8 cellular contexts compared by ENCODE assay signal in the genomic region with DNA sequence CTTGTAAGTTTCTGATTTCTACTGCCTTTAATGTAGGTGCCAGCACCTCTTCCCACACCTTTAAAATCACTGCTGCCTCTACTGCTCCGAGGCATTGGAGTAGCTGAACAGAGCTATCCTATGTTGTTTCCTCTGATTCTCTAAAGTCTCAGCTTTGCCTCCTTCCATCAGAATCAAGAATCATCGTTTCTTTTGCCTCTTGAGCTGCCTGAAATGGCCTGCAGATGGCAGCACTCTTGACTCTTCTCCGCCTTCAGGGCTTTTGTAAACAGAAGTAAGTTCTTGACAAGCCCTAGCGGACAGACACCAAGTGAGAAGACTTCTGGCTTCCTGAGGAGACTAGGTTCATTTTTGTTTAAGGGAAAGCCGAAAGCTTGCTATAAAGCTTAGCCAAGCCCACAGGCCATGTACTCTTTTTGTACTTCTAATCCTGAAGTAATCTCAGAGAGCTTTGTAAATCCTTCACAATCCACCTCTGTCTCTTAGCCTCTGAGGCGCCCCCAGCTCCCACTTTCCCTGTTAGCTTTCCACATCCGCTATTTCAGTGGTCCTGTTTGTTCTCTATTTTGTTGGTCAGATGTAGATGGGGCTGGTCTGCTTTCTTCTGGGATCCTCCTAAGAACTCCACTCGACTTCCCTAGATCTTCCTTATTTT. TPM values are rescaled to one million over a fixed set of nuclear protein-coding genes. Genes with fewer than 3 reads are reported as not detected.
DNase-seq lines count a peak whose midpoint lies in the region; ATAC-seq and TF ChIP-seq lines count a peak whose summit lies in the region.

No MANE protein-coding gene starts in this region.

- H4K20me1 ChIP-seq in hepatocyte (ENCODE audit: insufficient read depth, poor library complexity, severe bottlenecking): no peaks in the 10 kb centered on the region

- H3K4me2 ChIP-seq in hepatocyte: peak overlapping the region; percentile 50

- no peak overlapping the region for H3K4me3 ChIP-seq in ascending aorta
- no peak overlapping the region for H3K4me3 ChIP-seq in hepatocyte

- intact Hi-C loops in ascending aorta (cut with DNase I): no loop called here

- no peaks in the 10 kb centered on the region for H3K36me3 ChIP-seq in ascending aorta
- H3K36me3 ChIP-seq in hepatocyte (replicated peaks; ENCODE audit: insufficient read depth, low read depth): no peaks in the 10 kb centered on the region

- peak; percentile 91 for ATAC-seq in GM21717 (IDR thresholded peaks at IDR 0.05; ENCODE audit: unreplicated experiment)

- 34% methylated on average over 8 of the region's 8 CpGs for WGBS in hepatocyte (ENCODE audit: low lambda C conversion rate, missing lambda C conversion rate)

- no peaks in the 10 kb centered on the region for H3K79me2 ChIP-seq in hepatocyte

- TF ChIP-seq CTCF in ascending aorta (IDR thresholded peaks at IDR 0.05) (peak in 2 of 3 experiments; percentile 62 to 74), hepatocyte (IDR thresholded peaks at IDR 0.05; ENCODE audit: poor library complexity) (peak; percentile 79)

- no peaks in the 10 kb centered on the region for H3K27me3 ChIP-seq in ascending aorta
- H3K27me3 ChIP-seq in hepatocyte: no peaks in the 10 kb centered on the region

- H3K4me1 ChIP-seq in ascending aorta: no peaks in the 10 kb centered on the region
- no peaks in the 10 kb centered on the region for H3K4me1 ChIP-seq in hepatocyte (ENCODE audit: insufficient read depth)

- peak overlapping the region; percentile 38 for H2AFZ ChIP-seq in hepatocyte

- H3K9me3 ChIP-seq in ascending aorta (peaks cover 0 to 3% of the 10 kb centered on the region in 2 donors), hepatocyte (ENCODE audit: low read depth) (no peaks in the 10 kb centered on the region)

- no peaks in the 10 kb centered on the region for H3K9me2 ChIP-seq in hepatocyte (replicated peaks; ENCODE audit: insufficient read depth)

- H3K27ac ChIP-seq in ascending aorta: no peak overlapping the region
- H3K27ac ChIP-seq in hepatocyte: no peak overlapping the region

- peak; percentile 74 for DNase-seq in GM03348 (ENCODE audit: low spot score)
- peak; percentile 27 for DNase-seq in KG1 (lab: John Stamatoyannopoulos, UW)
- DNase-seq in T-helper 1 cell: peak; percentile 10 to 69 (median 32)
- DNase-seq in ascending aorta (ENCODE audit: low spot score in 2 of 2): peak in 1 of 2 donors; percentile 72
- peak; percentile 77 for DNase-seq in hepatocyte (ENCODE audit: low spot score)
- peak; percentile 14 to 57 for DNase-seq in stimulated activated CD4-positive, alpha-beta T cell treated with anti-CD3 and anti-CD28 coated beads, Interleukin-12 subunit alpha, Interleukin-12 subunit beta, amount 100 ng/mL, for 24 hours (ENCODE audit: low read depth in 2 of 2)
- DNase-seq in kidney glomerular epithelial cell (lab: John Stamatoyannopoulos, UW): no peak

RNA-seq across cellular contexts. Expression of gene GTF3C3, which starts 48.4 kb away (rescaled TPM):
- total RNA-seq in ascending aorta (1.5 TPM), hepatocyte (34.2 and 36.9 TPM in 2 replicates)
- 15.4 and 19.8 TPM in 2 replicates for polyA plus RNA-seq in hepatocyte

RNA-seq across cellular contexts. Expression of gene C2orf66, which starts 58.1 kb away (rescaled TPM):
- total RNA-seq in ascending aorta: not detected
- 0.07 TPM in 1 of 2 replicates, not detected in the other for total RNA-seq in hepatocyte
- 0.47 TPM in 1 of 2 replicates, not detected in the other for polyA plus RNA-seq in hepatocyte

Comparison
In these comparisons a context has a peak if more than half of its experiments do, and no peak if none do; other contexts are left out.
1. RNA of gene GTF3C3, which starts 48.4 kb away (total RNA-seq): 34.2 to 36.9 TPM in hepatocyte; 1.5 TPM in ascending aorta (single experiment); every median in the first group is over 10 times any median in the second.